ENCODE assay signal across 22 cellular contexts in genomic region chr5:96079962-96080361, GRCh38.
A peak's percentile ranks its signal among the peaks of the same experiment; 100 is the strongest.
DNase-seq lines count a peak whose midpoint lies in the region; ATAC-seq, FAIRE-seq and TF ChIP-seq lines count a peak whose summit lies in the region.
"Had no signal": no experiment of that assay in that cellular context is flagged by ENCODE, and none has a peak within 500 bp of the region (broad histone marks: within the 10 kb centered on the region; RNA-seq: fewer than 3 reads in every experiment).

No MANE protein-coding gene starts in this region.

- no peak for FAIRE-seq in D721Med (lab: Jason Lieb, UNC)
- FAIRE-seq: H1 had no signal

- in situ Hi-C loops in Panc1 (cut with HindIII; ENCODE audit: low pct_unique_long_range_greater_than_20kb, low sequenced_read_pairs) (no loop called here), mammary epithelial cell (cut with MboI; ENCODE audit: low sequenced_read_pairs in 2 of 2) (no loop called here)

- no peak overlapping the region for H3K4me3 Mint-ChIP-seq in activated T-cell treated with anti-CD3 and anti-CD28 coated beads, Interleukin-2, amount 50 U/mL, for 24 hours
- no peak overlapping the region for H3K4me3 Mint-ChIP-seq in activated T-cell treated with anti-CD3 and anti-CD28 coated beads, Interleukin-2, amount 50 U/mL, for 72 hours
- H3K4me3 Mint-ChIP-seq: B cell had no signal

- no peaks in the 10 kb centered on the region for H3K79me2 ChIP-seq in mammary epithelial cell (ENCODE audit: insufficient read depth, low read length)
- H3K79me2 ChIP-seq in osteoblast (ENCODE audit: insufficient read depth, low read length): no peaks in the 10 kb centered on the region

- H3K9me3 Mint-ChIP-seq in activated T-cell treated with anti-CD3 and anti-CD28 coated beads, Interleukin-2, amount 50 U/mL, for 24 hours: no peaks in the 10 kb centered on the region
- no peaks in the 10 kb centered on the region for H3K9me3 Mint-ChIP-seq in activated T-cell treated with anti-CD3 and anti-CD28 coated beads, Interleukin-2, amount 50 U/mL, for 72 hours

- dilution Hi-C loops in mammary epithelial cell (cut with HindIII; ENCODE audit: low sequenced_read_pairs): loop anchor here (5.0 kb wide), 2 partner anchors 53 to 102 kb away; no protein-coding TSS in a partner anchor

- no peaks in the 10 kb centered on the region; the same call in 1 of the 2 replicates for H3K9me3 ChIP-seq in Panc1 (ENCODE audit: control insufficient read depth, insufficient read depth, low read depth, low read length)
- no peaks in the 10 kb centered on the region for H3K9me3 ChIP-seq in mammary epithelial cell (replicated peaks; ENCODE audit: insufficient read depth, low read length)
- no peaks in the 10 kb centered on the region for H3K9me3 ChIP-seq in osteoblast (ENCODE audit: low read depth, low read length)

- intact Hi-C loops in Panc1 (cut with micrococcal nuclease; ENCODE audit: unreplicated experiment) (no loop called here), mammary epithelial cell (cut with micrococcal nuclease) (loop anchor here (1.0 to 5.0 kb wide), 7 partner anchors 35 to 256 kb away; partner anchors contain the start of gene ELL2)

- POLR2A ChIA-PET in Panc1 (lab: Charles Lee): no interaction called here

- peaks cover 6% of the 10 kb centered on the region; the same call in 1 of the 2 replicates for H3K4me1 ChIP-seq in Panc1 (ENCODE audit: control insufficient read depth, insufficient read depth, low read length)
- peaks cover 64% of the 10 kb centered on the region for H3K4me1 ChIP-seq in mammary epithelial cell (ENCODE audit: insufficient read depth, low read length)
- peaks cover 34% of the 10 kb centered on the region for H3K4me1 ChIP-seq in osteoblast (ENCODE audit: insufficient read depth, low read length)

- CTCF ChIA-PET in Panc1 (lab: Charles Lee) (no interaction called here), mammary epithelial cell (lab: Charles Lee; ENCODE audit: low non-redundant PET) (no interaction called here)

- H3K27ac Mint-ChIP-seq in activated T-cell treated with anti-CD3 and anti-CD28 coated beads, Interleukin-2, amount 50 U/mL, for 24 hours: peak overlapping the region; percentile 62
- H3K27ac Mint-ChIP-seq in activated T-cell treated with anti-CD3 and anti-CD28 coated beads, Interleukin-2, amount 50 U/mL, for 72 hours: no peak overlapping the region
- H3K27ac Mint-ChIP-seq: B cell had no signal

- no peak for TF ChIP-seq CTCF in Panc1 (IDR thresholded peaks at IDR 0.05)
- no peak for TF ChIP-seq CTCF in mammary epithelial cell (conservative IDR thresholded peaks at IDR 0.05 in 1 of 2, IDR thresholded peaks at IDR 0.05 in 1 of 2; ENCODE audit: extremely low read depth in 1 of 2, insufficient read depth in 1 of 2, low read depth in 1 of 2, low read length in 2 of 2)
- no peak for TF ChIP-seq CTCF in osteoblast (IDR thresholded peaks at IDR 0.05; ENCODE audit: extremely low read depth, low read depth, low read length)
- no peak for TF ChIP-seq CTCF in D721Med (IDR thresholded peaks at IDR 0.05; ENCODE audit: insufficient read depth, missing control alignments)

- H3K4me1 Mint-ChIP-seq in activated T-cell treated with anti-CD3 and anti-CD28 coated beads, Interleukin-2, amount 50 U/mL, for 24 hours (ENCODE audit: low read depth): peaks cover 65% of the 10 kb centered on the region
- peaks cover 71% of the 10 kb centered on the region for H3K4me1 Mint-ChIP-seq in activated T-cell treated with anti-CD3 and anti-CD28 coated beads, Interleukin-2, amount 50 U/mL, for 72 hours (ENCODE audit: low read depth)
- H3K4me1 Mint-ChIP-seq: B cell had no signal

- peaks cover 14% of the 10 kb centered on the region for H3K27me3 Mint-ChIP-seq in activated T-cell treated with anti-CD3 and anti-CD28 coated beads, Interleukin-2, amount 50 U/mL, for 24 hours
- H3K27me3 Mint-ChIP-seq in activated T-cell treated with anti-CD3 and anti-CD28 coated beads, Interleukin-2, amount 50 U/mL, for 72 hours (ENCODE audit: low read depth): peaks cover 17% of the 10 kb centered on the region

- H3K27me3 ChIP-seq in Panc1 (ENCODE audit: control insufficient read depth, insufficient read depth, low read length) (no peaks in the 10 kb centered on the region), mammary epithelial cell (ENCODE audit: insufficient read depth, low read length) (no peaks in the 10 kb centered on the region), osteoblast (ENCODE audit: insufficient read depth, low read length) (no peaks in the 10 kb centered on the region)

- DNase-seq in activated T-cell treated with anti-CD3 and anti-CD28 coated beads, Interleukin-2, amount 50 U/mL, for 24 hours: no peak
- no peak for DNase-seq in activated T-cell treated with anti-CD3 and anti-CD28 coated beads, Interleukin-2, amount 50 U/mL, for 72 hours
- DNase-seq in Panc1 (ENCODE audit: low read depth, low spot score) (no peak), mammary epithelial cell (no peak), osteoblast (ENCODE audit: insufficient read length, low spot score, missing footprints) (no peak), COLO829 (ENCODE audit: low spot score) (no peak), D721Med (ENCODE audit: insufficient read length, low spot score) (no peak), Kasumi-1 (lab: John Stamatoyannopoulos, UW) (no peak)
- DNase-seq: COR-L47; DMS153; GDM1; Karpas-422; MM.1S; NCI-H1092; NCI-H2081; NCI-H2171 treated with DMSO at 0.1 percent for 48 hours; NCI-H446 treated with DMSO at 0.1 percent for 48 hours; NK-92 treated with Interleukin-12 subunit alpha and Interleukin-12 subunit beta, amount 100 ng/mL, for 24 hours had no signal

- no peak for ATAC-seq in activated T-cell treated with anti-CD3 and anti-CD28 coated beads, Interleukin-2, amount 50 U/mL, for 72 hours (replicated peaks in 1 of 2)
- ATAC-seq in Panc1: no peak

- H2AFZ ChIP-seq in mammary epithelial cell (ENCODE audit: low read depth, low read length): no peak overlapping the region
- H2AFZ ChIP-seq in osteoblast (ENCODE audit: low read length): no peak overlapping the region

- no TSS peak for BruUV-seq in Panc1 (replicated peaks; lab: Mats Ljungman, UMichigan)
- BruUV-seq in mammary epithelial cell (replicated peaks; lab: Mats Ljungman, UMichigan): TSS peak; percentile 4

- H3K4me3 ChIP-seq in Panc1 (ENCODE audit: low read depth in 2 of 2, low read length in 2 of 2) (no peak overlapping the region), mammary epithelial cell (replicated peaks in 1 of 3; ENCODE audit: insufficient read depth in 1 of 3, low read depth in 2 of 3, low read length in 3 of 3) (no peak overlapping the region), osteoblast (ENCODE audit: insufficient read depth, low read length) (no peak overlapping the region)

- no peak overlapping the region for H3K9ac ChIP-seq in mammary epithelial cell (ENCODE audit: insufficient read depth, low read length)

- no peaks in the 10 kb centered on the region for H3K36me3 Mint-ChIP-seq in activated T-cell treated with anti-CD3 and anti-CD28 coated beads, Interleukin-2, amount 50 U/mL, for 24 hours (ENCODE audit: low read depth)
- peaks cover 0 to 5% of the 10 kb centered on the region in 2 donors for H3K36me3 Mint-ChIP-seq in activated T-cell treated with anti-CD3 and anti-CD28 coated beads, Interleukin-2, amount 50 U/mL, for 72 hours (ENCODE audit: insufficient read depth in 2 of 2)

- H4K20me1 ChIP-seq in mammary epithelial cell (ENCODE audit: insufficient read depth, low read length) (no peaks in the 10 kb centered on the region), osteoblast (ENCODE audit: insufficient read depth, low read length) (no peaks in the 10 kb centered on the region)

- H3K27ac ChIP-seq in Panc1 (ENCODE audit: low read length) (peak overlapping the region; percentile 62; the same call in 1 of the 2 replicates), mammary epithelial cell (ENCODE audit: insufficient read depth, low read depth, low read length) (peak overlapping the region; percentile 97), osteoblast (ENCODE audit: low read depth, low read length) (peak overlapping the region; percentile 88)
- H3K27ac ChIP-seq: 22Rv1, RWPE1 had no signal

- 86% methylated on average over 2 of the region's 2 CpGs for WGBS in mammary epithelial cell (ENCODE audit: low coverage, missing lambda C conversion rate)

- H3K36me3 ChIP-seq in Panc1 (ENCODE audit: control insufficient read depth, insufficient read depth, low read length) (no peaks in the 10 kb centered on the region), mammary epithelial cell (ENCODE audit: insufficient read depth, low read length) (no peaks in the 10 kb centered on the region), osteoblast (ENCODE audit: insufficient read depth, low read length) (no peaks in the 10 kb centered on the region)

- H3K4me2 ChIP-seq in mammary epithelial cell (ENCODE audit: insufficient read depth, low read depth, low read length) (no peak overlapping the region), osteoblast (ENCODE audit: insufficient read depth, low read length) (no peak overlapping the region)
